In genomic region chr1:15489052-15489736, GRCh38 we compare ENCODE assay signal across 19 cellular contexts. TPM values are rescaled to one million over a fixed set of nuclear protein-coding genes. Genes with fewer than 3 reads are reported as not detected.
DNase-seq lines count a peak whose midpoint lies in the region; ATAC-seq lines count a peak whose summit lies in the region.
"Had no signal": no experiment of that assay in that cellular context is flagged by ENCODE, and none has a peak within 500 bp of the region (broad histone marks: within the 10 kb centered on the region; RNA-seq: fewer than 3 reads in every experiment).

No MANE protein-coding gene starts in this region.

- peaks cover 32% of the 10 kb centered on the region for H3K36me3 Mint-ChIP-seq in activated T-helper 2 cell treated with anti-CD3 and anti-CD28 coated beads, Interferon-gamma antibody, Interleukin-2, Interleukin-4, amounts not matched to agents 10 μg/mL and 5 μg/mL and 100 μg/mL, durations not matched to agents 14 hours and 24 hours and 36 hours (ENCODE audit: low read depth)

- DNase-seq in DMS53 (lab: John Stamatoyannopoulos, UW) (peak; percentile 91), NCI-H187 treated with DMSO at 0.1 percent for 48 hours (lab: John Stamatoyannopoulos, UW) (peak; percentile 40), nucleus accumbens (lab: John Stamatoyannopoulos, UW) (peak in 32 of 56 donors; percentile 4 to 62 (median 26)), T-helper 2 cell (no peak), ecto neural progenitor cell (ENCODE audit: low spot score) (no peak)
- no peak for DNase-seq in activated T-helper 2 cell treated with anti-CD3 and anti-CD28 coated beads, Interferon-gamma antibody, Interleukin-2, Interleukin-4, amounts not matched to agents 10 μg/mL and 5 μg/mL and 100 μg/mL, durations not matched to agents 14 hours and 24 hours and 36 hours (ENCODE audit: low spot score)
- DNase-seq in NK-92 treated with Interleukin-12 subunit alpha and Interleukin-12 subunit beta, amount 100 ng/mL, for 24 hours (lab: John Stamatoyannopoulos, UW), result no peak
- DNase-seq: activated CD4-positive, alpha-beta T cell treated with anti-CD3 and anti-CD28 coated beads, Interleukin-2, amount 50 U/mL, for 1 hour; activated T-cell treated with anti-CD3 and anti-CD28 coated beads, Interleukin-2, amount 50 U/mL, for 72 hours; NCI-H2081; stimulated activated CD4-positive, alpha-beta T cell treated with anti-CD3 and anti-CD28 coated beads, Interleukin-1b, Interleukin-23, amount 100 ng/mL, for 48 hours had no signal

- no peak for ATAC-seq in HG03442 (IDR thresholded peaks at IDR 0.05; ENCODE audit: unreplicated experiment)
- ATAC-seq: activated T-cell treated with anti-CD3 and anti-CD28 coated beads, Interleukin-2, amount 50 U/mL, for 72 hours; GM12878; Panc1 had no signal

- H3K4me3 Mint-ChIP-seq in activated T-helper 2 cell treated with anti-CD3 and anti-CD28 coated beads, Interferon-gamma antibody, Interleukin-2, Interleukin-4, amounts not matched to agents 10 μg/mL and 5 μg/mL and 100 μg/mL, durations not matched to agents 14 hours and 24 hours and 36 hours (ENCODE audit: low read depth), result no peak overlapping the region
- H3K4me3 Mint-ChIP-seq: activated T-cell treated with anti-CD3 and anti-CD28 coated beads, Interleukin-2, amount 50 U/mL, for 72 hours had no signal

- H3K27me3 Mint-ChIP-seq in activated T-helper 2 cell treated with anti-CD3 and anti-CD28 coated beads, Interferon-gamma antibody, Interleukin-2, Interleukin-4, amounts not matched to agents 10 μg/mL and 5 μg/mL and 100 μg/mL, durations not matched to agents 14 hours and 24 hours and 36 hours (ENCODE audit: low read depth), result no peaks in the 10 kb centered on the region
- H3K27me3 Mint-ChIP-seq: progenitor cell of endocrine pancreas had no signal

- peaks cover 11% of the 10 kb centered on the region for H3K4me1 Mint-ChIP-seq in activated T-helper 2 cell treated with anti-CD3 and anti-CD28 coated beads, Interferon-gamma antibody, Interleukin-2, Interleukin-4, amounts not matched to agents 10 μg/mL and 5 μg/mL and 100 μg/mL, durations not matched to agents 14 hours and 24 hours and 36 hours (ENCODE audit: low read depth)

- no peaks in the 10 kb centered on the region for H3K9me3 Mint-ChIP-seq in activated T-helper 2 cell treated with anti-CD3 and anti-CD28 coated beads, Interferon-gamma antibody, Interleukin-2, Interleukin-4, amounts not matched to agents 10 μg/mL and 5 μg/mL and 100 μg/mL, durations not matched to agents 14 hours and 24 hours and 36 hours
- H3K9me3 Mint-ChIP-seq: activated T-cell treated with anti-CD3 and anti-CD28 coated beads, Interleukin-2, amount 50 U/mL, for 72 hours had no signal

- H3K27ac Mint-ChIP-seq in activated T-helper 2 cell treated with anti-CD3 and anti-CD28 coated beads, Interferon-gamma antibody, Interleukin-2, Interleukin-4, amounts not matched to agents 10 μg/mL and 5 μg/mL and 100 μg/mL, durations not matched to agents 14 hours and 24 hours and 36 hours, result peak overlapping the region; percentile 38
- H3K27ac Mint-ChIP-seq: activated T-cell treated with anti-CD3 and anti-CD28 coated beads, Interleukin-2, amount 50 U/mL, for 72 hours had no signal

- intact Hi-C loops in activated T-helper 2 cell treated with anti-CD3 and anti-CD28 coated beads, Interferon-gamma antibody, Interleukin-2, Interleukin-4, amounts not matched to agents 10 μg/mL and 5 μg/mL and 100 μg/mL, durations not matched to agents 14 hours and 24 hours and 36 hours (cut with micrococcal nuclease), result no loop called here

RNA-seq across cellular contexts. Expression of gene CELA2B, which starts 13.3 kb away (rescaled TPM):
- not detected in 2 replicates for total RNA-seq in activated T-helper 2 cell treated with anti-CD3 and anti-CD28 coated beads, Interferon-gamma antibody, Interleukin-2, Interleukin-4, amounts not matched to agents 10 μg/mL and 5 μg/mL and 100 μg/mL, durations not matched to agents 14 hours and 24 hours and 36 hours
- total RNA-seq: activated T-cell treated with anti-CD3 and anti-CD28 coated beads, Interleukin-2, amount 50 U/mL, for 72 hours; Daoy; dermis microvascular lymphatic vessel endothelial cell; GM12878; progenitor cell of endocrine pancreas; T-helper 2 cell treated with Interferon-gamma antibody and Interleukin-4, amounts not matched to agents 100 ng/mL and 5 ng/mL, for 36 hours had no signal

RNA-seq across cellular contexts. Expression of gene CELA2A, which starts 32.7 kb away (rescaled TPM):
- not detected in 2 replicates for total RNA-seq in activated T-helper 2 cell treated with anti-CD3 and anti-CD28 coated beads, Interferon-gamma antibody, Interleukin-2, Interleukin-4, amounts not matched to agents 10 μg/mL and 5 μg/mL and 100 μg/mL, durations not matched to agents 14 hours and 24 hours and 36 hours
- total RNA-seq: activated T-cell treated with anti-CD3 and anti-CD28 coated beads, Interleukin-2, amount 50 U/mL, for 72 hours; Daoy; dermis microvascular lymphatic vessel endothelial cell; progenitor cell of endocrine pancreas; T-helper 2 cell treated with Interferon-gamma antibody and Interleukin-4, amounts not matched to agents 100 ng/mL and 5 ng/mL, for 36 hours; urinary bladder had no signal

RNA-seq across cellular contexts. Expression of gene CASP9, which starts 34.8 kb away (rescaled TPM):
- total RNA-seq in activated T-helper 2 cell treated with anti-CD3 and anti-CD28 coated beads, Interferon-gamma antibody, Interleukin-2, Interleukin-4, amounts not matched to agents 10 μg/mL and 5 μg/mL and 100 μg/mL, durations not matched to agents 14 hours and 24 hours and 36 hours, result 18.6 and 19.4 TPM in 2 replicates

RNA-seq across cellular contexts. Expression of gene DNAJC16, which starts 37.5 kb away (rescaled TPM):
- total RNA-seq in activated T-helper 2 cell treated with anti-CD3 and anti-CD28 coated beads, Interferon-gamma antibody, Interleukin-2, Interleukin-4, amounts not matched to agents 10 μg/mL and 5 μg/mL and 100 μg/mL, durations not matched to agents 14 hours and 24 hours and 36 hours, result 10.9 and 18.7 TPM in 2 replicates

RNA-seq across cellular contexts. Expression of gene CTRC, which starts 51.0 kb away (rescaled TPM):
- 0.34 and 0.64 TPM in 2 replicates for total RNA-seq in activated T-helper 2 cell treated with anti-CD3 and anti-CD28 coated beads, Interferon-gamma antibody, Interleukin-2, Interleukin-4, amounts not matched to agents 10 μg/mL and 5 μg/mL and 100 μg/mL, durations not matched to agents 14 hours and 24 hours and 36 hours
- total RNA-seq: Daoy, dermis microvascular lymphatic vessel endothelial cell, urinary bladder had no signal

Comparison
In these comparisons a context has a peak if more than half of its experiments do, and no peak if none do; other contexts are left out.
1. DNase-seq: peak in DMS53 (single experiment), NCI-H187 treated with DMSO at 0.1 percent for 48 hours (single experiment) and nucleus accumbens (32 of 56); none in activated T-helper 2 cell treated with anti-CD3 and anti-CD28 coated beads, Interferon-gamma antibody, Interleukin-2, Interleukin-4, amounts not matched to agents 10 μg/mL and 5 μg/mL and 100 μg/mL, durations not matched to agents 14 hours and 24 hours and 36 hours (single experiment), T-helper 2 cell (0 of 5), NK-92 treated with Interleukin-12 subunit alpha and Interleukin-12 subunit beta, amount 100 ng/mL, for 24 hours (single experiment) and ecto neural progenitor cell (single experiment).